Comparison of ENCODE assay signal across 1 cellular context in the genomic region with DNA sequence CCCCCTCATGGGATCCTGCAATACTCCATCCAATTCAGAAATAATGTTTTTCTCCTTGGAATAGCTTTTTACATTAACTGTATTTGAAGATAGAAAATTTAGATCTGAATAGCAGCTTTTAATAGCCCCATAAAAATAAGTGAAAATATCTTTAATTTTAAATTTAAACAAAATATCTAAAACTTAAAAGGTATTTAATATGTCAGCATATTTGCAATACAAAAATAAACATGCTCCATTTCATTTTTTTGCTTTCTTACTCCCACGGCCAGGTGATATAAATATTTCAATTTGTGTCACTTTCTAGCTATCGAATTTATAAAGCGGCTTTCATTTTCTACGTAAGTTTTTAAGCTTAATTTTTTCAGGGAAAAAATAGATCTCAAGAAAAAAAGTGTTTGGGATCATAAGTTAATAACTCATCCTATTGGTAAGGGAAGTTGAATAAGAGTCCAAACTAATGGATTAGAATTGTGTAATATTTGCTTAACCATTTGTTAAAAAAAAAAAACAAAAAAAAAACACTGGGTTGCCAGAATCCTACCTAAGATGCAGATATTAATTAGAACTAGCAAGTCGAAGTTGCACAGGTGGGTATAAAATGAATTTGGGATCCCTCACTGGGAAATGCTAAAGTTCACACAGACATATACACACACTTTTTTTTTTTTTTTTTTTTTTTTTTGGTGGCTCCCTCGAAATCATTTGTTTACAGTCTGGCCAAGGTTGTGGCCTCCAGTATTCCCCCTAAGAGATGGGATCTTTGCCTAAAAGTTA.
TF ChIP-seq lines count a peak whose summit lies in the region.

No MANE protein-coding gene starts in this region.

TF ChIP-seq in K562, 482 proteins besides CTCF, POLR2A, EP300 and RAD21 (continued from another document):
- TF ChIP-seq, protein P1, sequence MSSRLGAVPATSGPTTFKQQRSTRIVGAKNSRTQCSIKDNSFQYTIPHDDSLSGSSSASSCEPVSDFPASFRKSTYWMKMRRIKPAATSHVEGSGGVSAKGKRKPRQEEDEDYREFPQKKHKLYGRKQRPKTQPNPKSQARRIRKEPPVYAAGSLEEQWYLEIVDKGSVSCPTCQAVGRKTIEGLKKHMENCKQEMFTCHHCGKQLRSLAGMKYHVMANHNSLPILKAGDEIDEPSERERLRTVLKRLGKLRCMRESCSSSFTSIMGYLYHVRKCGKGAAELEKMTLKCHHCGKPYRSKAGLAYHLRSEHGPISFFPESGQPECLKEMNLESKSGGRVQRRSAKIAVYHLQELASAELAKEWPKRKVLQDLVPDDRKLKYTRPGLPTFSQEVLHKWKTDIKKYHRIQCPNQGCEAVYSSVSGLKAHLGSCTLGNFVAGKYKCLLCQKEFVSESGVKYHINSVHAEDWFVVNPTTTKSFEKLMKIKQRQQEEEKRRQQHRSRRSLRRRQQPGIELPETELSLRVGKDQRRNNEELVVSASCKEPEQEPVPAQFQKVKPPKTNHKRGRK (tag; IDR thresholded peaks at IDR 0.05), result peak; percentile 36; the same call in 1 of the 2 replicates
- TF ChIP-seq PATZ1 (CRISPR knock-in tag; IDR thresholded peaks at IDR 0.05; ENCODE audit: borderline replicate concordance) (no peak), ZNF407 (IDR thresholded peaks at IDR 0.05; ENCODE audit: low read depth) (no peak), FOXA3 (CRISPR knock-in tag; conservative IDR thresholded peaks at IDR 0.05 in 1 of 2, IDR thresholded peaks at IDR 0.05 in 1 of 2) (no peak), BRD9 (IDR thresholded peaks at IDR 0.05; ENCODE audit: low read depth, partially characterized antibody) (peak; percentile 7), RBM15 (IDR thresholded peaks at IDR 0.05; ENCODE audit: insufficient read depth, low read length) (no peak), TBP (optimal IDR thresholded peaks at IDR 0.05; ENCODE audit: low read depth, low read length) (no peak), ZNF444 (CRISPR knock-in tag; IDR thresholded peaks at IDR 0.05) (no peak), IRF2 (CRISPR knock-in tag; IDR thresholded peaks at IDR 0.05) (no peak), THAP12 (CRISPR knock-in tag; IDR thresholded peaks at IDR 0.05) (no peak), CHD1 (IDR thresholded peaks at IDR 0.05; ENCODE audit: low read length) (peak; percentile 14), CCAR2 (IDR thresholded peaks at IDR 0.05; ENCODE audit: low read depth, low read length) (no peak), ZNF217 (CRISPR knock-in tag; IDR thresholded peaks at IDR 0.05) (no peak), MAFG (tag; conservative IDR thresholded peaks at IDR 0.05) (peak; percentile 27; the same call in 1 of the 2 replicates), CEBPB (tag; IDR thresholded peaks at IDR 0.05) (peak; percentile 32; the same call in 1 of the 2 replicates), RHOXF2B (CRISPR knock-in tag; conservative IDR thresholded peaks at IDR 0.05) (no peak), ZBTB17 (CRISPR knock-in tag; IDR thresholded peaks at IDR 0.05) (no peak), NCOA4 (IDR thresholded peaks at IDR 0.05; ENCODE audit: partially characterized antibody) (no peak), E2F4 (CRISPR knock-in tag; IDR thresholded peaks at IDR 0.05; ENCODE audit: low read depth) (no peak), NUFIP1 (IDR thresholded peaks at IDR 0.05; ENCODE audit: partially characterized antibody) (no peak), ZNF316 (IDR thresholded peaks at IDR 0.05) (peak; percentile 86), C11orf30 (IDR thresholded peaks at IDR 0.05; ENCODE audit: low read depth) (peak; percentile 65; the same call in 1 of the 2 replicates), U2AF1 (optimal IDR thresholded peaks at IDR 0.05; ENCODE audit: low read depth, low read length) (no peak), ZNF277 (CRISPR knock-in tag; IDR thresholded peaks at IDR 0.05; ENCODE audit: borderline replicate concordance) (no peak), YBX1 (IDR thresholded peaks at IDR 0.05) (no peak), GTF2A2 (tag; IDR thresholded peaks at IDR 0.05) (no peak), TGIF2 (CRISPR knock-in tag; IDR thresholded peaks at IDR 0.05) (no peak), ZNF121 (CRISPR knock-in tag; conservative IDR thresholded peaks at IDR 0.05) (no peak)
- TF ChIP-seq, protein P2, sequence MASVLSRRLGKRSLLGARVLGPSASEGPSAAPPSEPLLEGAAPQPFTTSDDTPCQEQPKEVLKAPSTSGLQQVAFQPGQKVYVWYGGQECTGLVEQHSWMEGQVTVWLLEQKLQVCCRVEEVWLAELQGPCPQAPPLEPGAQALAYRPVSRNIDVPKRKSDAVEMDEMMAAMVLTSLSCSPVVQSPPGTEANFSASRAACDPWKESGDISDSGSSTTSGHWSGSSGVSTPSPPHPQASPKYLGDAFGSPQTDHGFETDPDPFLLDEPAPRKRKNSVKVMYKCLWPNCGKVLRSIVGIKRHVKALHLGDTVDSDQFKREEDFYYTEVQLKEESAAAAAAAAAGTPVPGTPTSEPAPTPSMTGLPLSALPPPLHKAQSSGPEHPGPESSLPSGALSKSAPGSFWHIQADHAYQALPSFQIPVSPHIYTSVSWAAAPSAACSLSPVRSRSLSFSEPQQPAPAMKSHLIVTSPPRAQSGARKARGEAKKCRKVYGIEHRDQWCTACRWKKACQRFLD (CRISPR knock-in tag; IDR thresholded peaks at IDR 0.05), result 0 out of 2 replicates have a peak, but pooled peaks have one; percentile 22
